In the genomic region with DNA sequence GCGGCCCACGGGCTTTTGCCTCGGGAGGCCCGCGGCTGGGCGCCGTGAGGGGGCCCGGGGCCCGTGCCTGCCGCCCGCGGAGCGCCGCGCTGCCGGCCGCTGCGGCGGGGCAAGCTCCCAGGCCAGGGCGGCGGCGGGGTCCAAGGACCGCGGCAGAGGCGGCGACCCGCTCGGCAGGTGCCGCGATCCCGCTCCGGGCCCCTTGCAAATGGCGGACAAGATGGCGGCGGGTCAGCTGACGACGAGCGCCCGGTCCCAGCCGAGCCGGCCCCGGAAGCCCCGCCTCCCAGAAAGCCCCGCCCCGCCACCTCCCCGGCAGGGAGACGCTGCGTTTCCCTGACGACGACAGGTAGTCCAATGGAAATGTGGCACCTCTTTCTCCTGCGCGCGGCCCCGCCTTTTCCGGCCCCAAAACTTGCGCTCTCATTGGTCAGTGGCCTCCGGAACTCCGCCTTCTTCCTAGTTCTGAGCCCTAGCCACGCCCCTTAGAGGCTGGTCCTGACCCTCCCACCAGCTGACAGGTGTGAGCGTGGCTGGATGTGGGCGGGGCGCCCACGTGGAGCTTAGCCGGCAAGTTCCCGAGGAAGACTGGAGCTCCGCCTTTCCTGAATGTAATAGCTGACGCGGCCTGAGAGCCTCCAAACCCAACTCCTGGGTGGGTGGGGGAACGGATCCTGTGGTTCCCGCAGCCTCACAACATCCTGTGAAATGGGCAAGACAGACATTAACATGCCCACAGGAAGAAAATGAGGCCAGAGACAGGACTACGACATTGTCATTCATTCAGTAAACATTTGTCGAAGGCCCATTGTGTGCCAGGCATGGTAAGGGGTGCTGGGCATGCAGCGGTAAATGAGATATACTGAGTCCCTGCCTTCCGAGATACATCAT, we compare ENCODE assay signal across 8 cellular contexts. TPM values are rescaled to one million over a fixed set of nuclear protein-coding genes. Genes with fewer than 3 reads are reported as not detected.
A peak's percentile ranks its signal among the peaks of the same experiment; 100 is the strongest.
DNase-seq lines count a peak whose midpoint lies in the region; ATAC-seq, FAIRE-seq and TF ChIP-seq lines count a peak whose summit lies in the region.

A gene (minus strand): TSS at position 228 of the 891 bp plus-strand sequence. CDS start 232 bp downstream, outside the sequence.

- no peaks in the 10 kb centered on the region for H3K9me3 Mint-ChIP-seq in astrocyte (ENCODE audit: unreplicated experiment)

- H3K9ac ChIP-seq in astrocyte (ENCODE audit: low read length) = peak within 1 kb of the TSS; percentile 95

- peaks cover 46% of the 10 kb centered on the region for H3K79me2 ChIP-seq in astrocyte (ENCODE audit: insufficient read depth, low read length)

- peak within 1 kb of the TSS; percentile 60 for H2AFZ ChIP-seq in astrocyte (ENCODE audit: low read depth, low read length)

- peaks cover 12% of the 10 kb centered on the region for H3K4me1 Mint-ChIP-seq in astrocyte (ENCODE audit: low read depth, unreplicated experiment)

- no peak for TF ChIP-seq CTCF in astrocyte (IDR thresholded peaks at IDR 0.05; ENCODE audit: insufficient read depth, low read depth, low read length)
- TF ChIP-seq CTCF in uterus (IDR thresholded peaks at IDR 0.05) = peak in 2 of 4 experiments; percentile 11 to 19

- H3K27me3 Mint-ChIP-seq in astrocyte (ENCODE audit: low read depth, unreplicated experiment) = no peaks in the 10 kb centered on the region

- H3K4me2 ChIP-seq in astrocyte (ENCODE audit: low read length) = peak within 1 kb of the TSS; percentile 96

- WGBS in right cardiac atrium = 2% methylated on average over 74 of the region's 74 CpGs

- peaks cover 3% of the 10 kb centered on the region for H3K36me3 Mint-ChIP-seq in astrocyte (ENCODE audit: low read depth, unreplicated experiment)

- no peaks in the 10 kb centered on the region for H3K27me3 ChIP-seq in astrocyte (ENCODE audit: insufficient read depth, low read length)
- no peaks in the 10 kb centered on the region for H3K27me3 ChIP-seq in right cardiac atrium (ENCODE audit: control insufficient read depth, insufficient read depth)
- no peaks in the 10 kb centered on the region for H3K27me3 ChIP-seq in uterus

- H3K27ac Mint-ChIP-seq in astrocyte (ENCODE audit: unreplicated experiment) = peak within 1 kb of the TSS; percentile 95

- H3K4me3 Mint-ChIP-seq in astrocyte (ENCODE audit: unreplicated experiment) = peak within 1 kb of the TSS; percentile 92

- H3K27ac ChIP-seq in astrocyte (ENCODE audit: low read depth, low read length) (peak within 1 kb of the TSS; percentile 85), right cardiac atrium (ENCODE audit: low read length) (peak within 1 kb of the TSS; percentile 31), uterus (peak within 1 kb of the TSS; percentile 70 to 82)

- DNase-seq in NCI-H2029 (lab: John Stamatoyannopoulos, UW) (peak; percentile 99), T-helper 22 cell (ENCODE audit: low read depth) (peak; percentile 100), astrocyte (ENCODE audit: low read depth) (peak; percentile 98), right cardiac atrium (peak; percentile 100), pulmonary artery endothelial cell (ENCODE audit: low read depth, low spot score) (peak; percentile 98), uterus (peak; percentile 100)

- TF ChIP-seq POLR2A in GM18505 (IDR thresholded peaks at IDR 0.05; ENCODE audit: borderline replicate concordance, extremely low read depth, insufficient read depth, insufficient read length) (peak; percentile 50), uterus (IDR thresholded peaks at IDR 0.05) (peak; percentile 21 to 66)

- peaks cover 17% of the 10 kb centered on the region for H3K4me1 ChIP-seq in astrocyte (ENCODE audit: insufficient read depth, low read length)
- peaks cover 6% of the 10 kb centered on the region for H3K4me1 ChIP-seq in right cardiac atrium (ENCODE audit: control insufficient read depth, insufficient read depth, low read length)
- peaks cover 0 to 11% of the 10 kb centered on the region in 2 donors for H3K4me1 ChIP-seq in uterus

- H3K36me3 ChIP-seq in astrocyte (ENCODE audit: insufficient read depth, low read length) = no peaks in the 10 kb centered on the region
- no peaks in the 10 kb centered on the region for H3K36me3 ChIP-seq in uterus

- H4K20me1 ChIP-seq in astrocyte (ENCODE audit: insufficient read depth, low read length) = peaks cover 41% of the 10 kb centered on the region

- FAIRE-seq in astrocyte (lab: Jason Lieb, UNC) = no peak

- intact Hi-C loops in right cardiac atrium (cut with DNase I) = loop anchor here in 2 of 4 donors (10.0 kb wide), 3 partner anchors 63 to 233 kb away; no protein-coding TSS in a partner anchor
- intact Hi-C loops in uterus (cut with DNase I; ENCODE audit: low total_unique reads) = loop anchor here (10.0 kb wide), 1 partner anchor 123 kb away; no protein-coding TSS in a partner anchor

- H3K9me3 ChIP-seq in astrocyte (ENCODE audit: insufficient read depth, low read depth, low read length) (no peaks in the 10 kb centered on the region), right cardiac atrium (ENCODE audit: control insufficient read depth, low read length) (no peaks in the 10 kb centered on the region), uterus (no peaks in the 10 kb centered on the region)

- peak within 1 kb of the TSS; percentile 91 for H3K4me3 ChIP-seq in astrocyte (ENCODE audit: insufficient read depth, low read depth, low read length)
- peak within 1 kb of the TSS; percentile 64 for H3K4me3 ChIP-seq in right cardiac atrium (ENCODE audit: low read length)
- peak within 1 kb of the TSS; percentile 52 to 78 for H3K4me3 ChIP-seq in uterus

- peak; percentile 85 for ATAC-seq in GM18505 (IDR thresholded peaks at IDR 0.05; ENCODE audit: unreplicated experiment)
- peak; percentile 88 for ATAC-seq in HG02973 (IDR thresholded peaks at IDR 0.05; ENCODE audit: unreplicated experiment)
- ATAC-seq in right cardiac atrium = peak; percentile 98 to 99

RNA-seq across cellular contexts. Expression of the gene that starts here (rescaled TPM):
- 162 and 167 TPM in 2 replicates for total RNA-seq in astrocyte
- 100 to 1,000 TPM in 2 of 4 donors, 10 to 100 TPM in 2; 82.7 to 145 (median 92.9) TPM for total RNA-seq in right cardiac atrium
- polyA plus RNA-seq in right cardiac atrium = 87.3 TPM
- total RNA-seq in pulmonary artery endothelial cell = 90.9 and 100 TPM in 2 replicates
- total RNA-seq in uterus = 10 to 100 TPM; 33.8 to 97.5 (median 49.8) TPM

Comparison
In these comparisons a context has a peak if more than half of its experiments do, and no peak if none do; other contexts are left out.
1. Peak in every context shown above with its lines: DNase-seq, ATAC-seq, H3K4me3 ChIP-seq and H3K27ac ChIP-seq.
2. H3K27ac ChIP-seq: peak in every context shown above with its lines; median percentile 85 in astrocyte; 76 in uterus; 31 in right cardiac atrium.